Comparison of ENCODE assay signal across 13 cellular contexts in genomic region chr1:112881742-112882127, GRCh38.
DNase-seq lines count a peak whose midpoint lies in the region; ATAC-seq, FAIRE-seq and TF ChIP-seq lines count a peak whose summit lies in the region.
"Had no signal": no experiment of that assay in that cellular context is flagged by ENCODE, and none has a peak within 500 bp of the region (broad histone marks: within the 10 kb centered on the region; RNA-seq: fewer than 3 reads in every experiment).

No MANE protein-coding gene starts in this region.

- no TSS peak for BruUV-seq in mammary epithelial cell (replicated peaks; lab: Mats Ljungman, UMichigan)

- H3K4me2 ChIP-seq in mammary epithelial cell (ENCODE audit: insufficient read depth, low read depth, low read length) = no peak overlapping the region

- no peak overlapping the region for H3K4me3 ChIP-seq in mammary epithelial cell (replicated peaks in 1 of 3; ENCODE audit: insufficient read depth in 1 of 3, low read depth in 2 of 3, low read length in 3 of 3)
- no peak overlapping the region for H3K4me3 ChIP-seq in skeletal muscle cell (ENCODE audit: low read depth, low read length)
- H3K4me3 ChIP-seq: SJSA1 had no signal

- dilution Hi-C loops in mammary epithelial cell (cut with HindIII; ENCODE audit: low sequenced_read_pairs) = no loop called here

- intact Hi-C loops in mammary epithelial cell (cut with micrococcal nuclease) = loop anchor here (1.0 to 5.0 kb wide), 6 partner anchors 23 to 191 kb away; partner anchors contain the start of gene LRIG2

- H3K27ac ChIP-seq in mammary epithelial cell (ENCODE audit: insufficient read depth, low read depth, low read length) = no peak overlapping the region
- H3K27ac ChIP-seq: SJSA1 had no signal

- 70% methylated on average over 5 of the region's 8 CpGs for WGBS in mammary epithelial cell (ENCODE audit: low coverage, missing lambda C conversion rate)

- H3K27me3 ChIP-seq in mammary epithelial cell (ENCODE audit: insufficient read depth, low read length) = no peaks in the 10 kb centered on the region
- H3K27me3 ChIP-seq: SJSA1 had no signal

- no peak for TF ChIP-seq CTCF in mammary epithelial cell (conservative IDR thresholded peaks at IDR 0.05 in 1 of 2, IDR thresholded peaks at IDR 0.05 in 1 of 2; ENCODE audit: extremely low read depth in 1 of 2, insufficient read depth in 1 of 2, low read depth in 1 of 2, low read length in 2 of 2)

- H3K9me3 ChIP-seq in mammary epithelial cell (replicated peaks; ENCODE audit: insufficient read depth, low read length) = no peaks in the 10 kb centered on the region
- H3K9me3 ChIP-seq: SJSA1 had no signal

- no peak for ATAC-seq in GM21717 (IDR thresholded peaks at IDR 0.05; ENCODE audit: unreplicated experiment)

- H4K20me1 ChIP-seq in mammary epithelial cell (ENCODE audit: insufficient read depth, low read length) = no peaks in the 10 kb centered on the region

- in situ Hi-C loops in mammary epithelial cell (cut with MboI; ENCODE audit: low sequenced_read_pairs in 2 of 2) = loop anchor here (5.0 to 10.0 kb wide), 3 partner anchors 161 to 193 kb away; partner anchors contain the start of gene LRIG2 (in 1 of the 2)

- H3K4me1 ChIP-seq in mammary epithelial cell (ENCODE audit: insufficient read depth, low read length) = peaks cover 14% of the 10 kb centered on the region

- no peak for FAIRE-seq in HTR-8/SVneo (lab: Jason Lieb, UNC)

- peak; percentile 36 for DNase-seq in EH (ENCODE audit: low read depth)
- DNase-seq in mammary epithelial cell = no peak
- DNase-seq in islet precursor cell = peak; percentile 60
- DNase-seq in skeletal muscle cell (ENCODE audit: low read depth) = peak; percentile 42
- DNase-seq in HK-2 (ENCODE audit: unreplicated experiment) = no peak
- DNase-seq in stimulated activated CD4-positive, alpha-beta T cell treated with anti-CD3 and anti-CD28 coated beads, Interleukin-1b, Interleukin-23, amount 100 ng/mL, for 48 hours = no peak
- DNase-seq in HTR-8/SVneo (ENCODE audit: insufficient read length, low spot score) = no peak
- DNase-seq: activated CD4-positive, alpha-beta T cell treated with anti-CD3 and anti-CD28 coated beads for 1 hour; activated T-cell treated with anti-CD3 and anti-CD28 coated beads, Interleukin-2, amount 50 U/mL, for 72 hours; GDM1; NCI-H1092 had no signal

- H3K36me3 ChIP-seq in mammary epithelial cell (ENCODE audit: insufficient read depth, low read length) = no peaks in the 10 kb centered on the region
- H3K36me3 ChIP-seq: SJSA1 had no signal

- no peaks in the 10 kb centered on the region for H3K79me2 ChIP-seq in mammary epithelial cell (ENCODE audit: insufficient read depth, low read length)

- CTCF ChIA-PET in mammary epithelial cell (lab: Charles Lee; ENCODE audit: low non-redundant PET) = interaction anchor here (0.7 to 1.0 kb wide), 2 partner anchors 160 to 191 kb away, joined by 4 to 6 read pairs; no protein-coding TSS in a partner anchor

- peak overlapping the region; percentile 67 for H2AFZ ChIP-seq in mammary epithelial cell (ENCODE audit: low read depth, low read length)

- H3K9ac ChIP-seq in mammary epithelial cell (ENCODE audit: insufficient read depth, low read length) = no peak overlapping the region

Comparison
In these comparisons a context has a peak if more than half of its experiments do, and no peak if none do; other contexts are left out.
1. DNase-seq: peak in EH (single experiment), islet precursor cell (single experiment) and skeletal muscle cell (single experiment); none in mammary epithelial cell (single experiment), HK-2 (single experiment), stimulated activated CD4-positive, alpha-beta T cell treated with anti-CD3 and anti-CD28 coated beads, Interleukin-1b, Interleukin-23, amount 100 ng/mL, for 48 hours (single experiment) and HTR-8/SVneo (single experiment).